31 cellular contexts compared by ENCODE assay signal in genomic region chr1:37718181-37718900, GRCh38. TPM values are rescaled to one million over a fixed set of nuclear protein-coding genes. Genes with fewer than 3 reads are reported as not detected.
"Had no signal": no experiment of that assay in that cellular context is flagged by ENCODE, and none has a peak within 500 bp of the region (broad histone marks: within the 10 kb centered on the region; RNA-seq: fewer than 3 reads in every experiment).

No MANE protein-coding gene starts in this region.

- H3K4me3 ChIP-seq: adrenal gland, body of pancreas, breast epithelium, SJCRH30, SK-N-MC had no signal

- H3K27ac ChIP-seq: adrenal gland, body of pancreas, breast epithelium, SJCRH30, SK-N-MC, WERI-Rb-1 had no signal

- H3K4me3 Mint-ChIP-seq: activated CD8-positive, alpha-beta T cell treated with anti-CD3 and anti-CD28 coated beads for 36 hours; activated naive CD4-positive, alpha-beta T cell treated with anti-CD3 and anti-CD28 coated beads for 36 hours; activated T-cell treated with anti-CD3 and anti-CD28 coated beads, Interleukin-2, amount 50 U/mL, for 4 hours; activated T-helper 1 cell treated with anti-CD3 and anti-CD28 coated beads, Interleukin-12 subunit alpha, Interleukin-12 subunit beta, Interleukin-2, Interleukin-4 antibody, amounts not matched to agents 30 ng/mL and 10 ng/mL and 1 ng/mL, durations not matched to agents 14 hours and 24 hours and 36 hours had no signal

- H3K9me3 ChIP-seq: adrenal gland, body of pancreas, breast epithelium, SJCRH30 had no signal

- H3K36me3 ChIP-seq: adrenal gland, breast epithelium, SJCRH30 had no signal

- H3K36me3 Mint-ChIP-seq: activated naive CD4-positive, alpha-beta T cell treated with anti-CD3 and anti-CD28 coated beads, Interleukin-2, amount 50 U/mL, for 72 hours had no signal

- H3K27me3 Mint-ChIP-seq: activated CD8-positive, alpha-beta T cell treated with anti-CD3 and anti-CD28 coated beads for 36 hours had no signal

- H3K4me1 ChIP-seq: adrenal gland, body of pancreas, breast epithelium, SJCRH30 had no signal

- H3K27me3 ChIP-seq: adrenal gland, body of pancreas, breast epithelium had no signal

- H3K27ac Mint-ChIP-seq: activated CD8-positive, alpha-beta T cell treated with anti-CD3 and anti-CD28 coated beads for 36 hours; activated naive CD4-positive, alpha-beta T cell treated with anti-CD3 and anti-CD28 coated beads for 36 hours; activated naive CD4-positive, alpha-beta T cell treated with anti-CD3 and anti-CD28 coated beads, Interleukin-2, amount 50 U/mL, for 72 hours; activated T-helper 1 cell treated with anti-CD3 and anti-CD28 coated beads, Interleukin-12 subunit alpha, Interleukin-12 subunit beta, Interleukin-2, Interleukin-4 antibody, amounts not matched to agents 30 ng/mL and 10 ng/mL and 1 ng/mL, durations not matched to agents 14 hours and 24 hours and 36 hours had no signal

- H3K9me3 Mint-ChIP-seq: activated CD8-positive, alpha-beta T cell treated with anti-CD3 and anti-CD28 coated beads for 36 hours; activated naive CD4-positive, alpha-beta T cell treated with anti-CD3 and anti-CD28 coated beads for 36 hours; activated naive CD4-positive, alpha-beta T cell treated with anti-CD3 and anti-CD28 coated beads, Interleukin-2, amount 50 U/mL, for 72 hours; activated T-cell treated with anti-CD3 and anti-CD28 coated beads, Interleukin-2, amount 50 U/mL, for 4 hours; activated T-helper 1 cell treated with anti-CD3 and anti-CD28 coated beads, Interleukin-12 subunit alpha, Interleukin-12 subunit beta, Interleukin-2, Interleukin-4 antibody, amounts not matched to agents 30 ng/mL and 10 ng/mL and 1 ng/mL, durations not matched to agents 14 hours and 24 hours and 36 hours had no signal

- ATAC-seq: activated CD8-positive, alpha-beta T cell treated with anti-CD3 and anti-CD28 coated beads for 36 hours; activated naive CD4-positive, alpha-beta T cell treated with anti-CD3 and anti-CD28 coated beads, Interleukin-2, amount 50 U/mL, for 72 hours; activated T-cell treated with anti-CD3 and anti-CD28 coated beads, Interleukin-2, amount 50 U/mL, for 4 hours; body of pancreas; Panc1 had no signal

- DNase-seq: activated CD4-positive, alpha-beta T cell treated with anti-CD3 and anti-CD28 coated beads for 1 hour; activated CD4-positive, alpha-beta T cell treated with anti-CD3 and anti-CD28 coated beads for 48 hours; activated CD4-positive, CD25-positive, alpha-beta regulatory T cell; activated CD8-positive, alpha-beta T cell treated with anti-CD3 and anti-CD28 coated beads for 36 hours; activated gamma-delta T cell treated with Interleukin-2 at 50 U/mL for 16 hours; activated naive CD4-positive, alpha-beta T cell treated with anti-CD3 and anti-CD28 coated beads for 36 hours; activated T-cell treated with anti-CD3 and anti-CD28 coated beads, Interleukin-2, amount 50 U/mL, for 4 hours; adrenal gland; body of pancreas; Karpas-422; KBM-7; NCI-H1105; NCI-H1436; NCI-H1694; NCI-H2029; NCI-H345; NCI-H524 treated with DMSO at 0.1 percent for 48 hours; SHP77; SJCRH30; T1000; WERI-Rb-1 had no signal

RNA-seq across cellular contexts. Expression of gene CDCA8, which starts 26.0 kb away (rescaled TPM):
- total RNA-seq: body of pancreas had no signal

RNA-seq across cellular contexts. Expression of gene EPHA10, which starts 46.6 kb away (rescaled TPM):
- total RNA-seq: activated CD8-positive, alpha-beta T cell treated with anti-CD3 and anti-CD28 coated beads for 36 hours; astrocyte; cardiac septum; RPMI7951; SJCRH30; T-helper 1 cell treated with Interleukin-12 subunit alpha and Interleukin-12 subunit beta and Interleukin-4 antibody, amounts not matched to agents 30 ng/mL and 1 ng/mL, for 36 hours; T-helper 2 cell treated with Interferon-gamma antibody and Interleukin-4, amounts not matched to agents 100 ng/mL and 5 ng/mL, for 36 hours had no signal
